In genomic region chr9:124860582-124861341, GRCh38 we compare ENCODE assay signal across 1 cellular context.
TF ChIP-seq lines count a peak whose summit lies in the region.

No MANE protein-coding gene starts in this region.

TF ChIP-seq in H1, 55 proteins besides CTCF, POLR2A, EP300 and RAD21:
- TF ChIP-seq CBX8 (IDR thresholded peaks at IDR 0.05; ENCODE audit: borderline replicate concordance, low read depth, low read length) (no peak), KDM4A (IDR thresholded peaks at IDR 0.05; ENCODE audit: low read depth, low read length, severe bottlenecking) (peak; percentile 9), NANOG (IDR thresholded peaks at IDR 0.05; ENCODE audit: insufficient read depth, low read depth, low read length, poor library complexity, severe bottlenecking) (no peak), JUND (IDR thresholded peaks at IDR 0.05; ENCODE audit: low read length) (no peak), EZH2 (IDR thresholded peaks at IDR 0.05; ENCODE audit: low read depth, low read length, severe bottlenecking) (no peak), GABPA (IDR thresholded peaks at IDR 0.05; ENCODE audit: borderline replicate concordance, insufficient read depth, low read length) (no peak), SP4 (IDR thresholded peaks at IDR 0.05; ENCODE audit: low read length) (0 out of 2 replicates have a peak, but pooled peaks have one; percentile 44), SIN3A (conservative IDR thresholded peaks at IDR 0.05 in 1 of 2, IDR thresholded peaks at IDR 0.05 in 1 of 2; ENCODE audit: low read depth in 1 of 2, low read length in 2 of 2) (no peak), KDM1A (IDR thresholded peaks at IDR 0.05; ENCODE audit: borderline replicate concordance, low read length) (no peak), SP1 (IDR thresholded peaks at IDR 0.05; ENCODE audit: low read depth, low read length) (no peak), CHD7 (IDR thresholded peaks at IDR 0.05; ENCODE audit: insufficient replicate concordance, low read length) (no peak), POLR2AphosphoS5 (IDR thresholded peaks at IDR 0.05; ENCODE audit: low read depth, low read length) (peak; percentile 75; the same call in 1 of the 2 replicates), SIRT6 (IDR thresholded peaks at IDR 0.05; ENCODE audit: low read length) (no peak)
